ENCODE assay signal across 16 cellular contexts in the genomic region with DNA sequence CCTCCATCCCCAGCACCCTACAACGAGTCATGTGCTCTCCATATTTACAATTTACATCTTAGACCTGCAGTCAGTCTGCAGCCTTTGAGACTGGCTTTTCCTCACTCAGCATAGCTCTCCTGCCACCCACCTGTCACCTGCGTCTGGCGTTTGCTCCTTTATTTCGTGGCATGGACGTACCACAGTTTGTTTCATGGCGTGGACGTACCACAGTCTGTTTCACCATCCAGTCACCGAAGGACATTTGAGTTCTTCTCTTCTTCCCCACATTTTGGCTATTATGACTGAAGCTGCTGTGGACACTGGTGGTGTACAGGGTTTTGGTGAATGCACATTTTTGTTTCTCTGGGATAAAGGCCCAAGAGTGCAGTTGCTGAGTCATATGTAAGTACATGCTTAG.
A peak's percentile ranks its signal among the peaks of the same experiment; 100 is the strongest.
DNase-seq lines count a peak whose midpoint lies in the region; ATAC-seq, FAIRE-seq and TF ChIP-seq lines count a peak whose summit lies in the region.
"Had no signal": no experiment of that assay in that cellular context is flagged by ENCODE, and none has a peak within 500 bp of the region (broad histone marks: within the 10 kb centered on the region; RNA-seq: fewer than 3 reads in every experiment).

No MANE protein-coding gene starts in this region.

- WGBS in H1 (ENCODE audit: extremely low coverage in 1 of 2, insufficient coverage in 1 of 2, insufficient read length in 1 of 2, insufficient replicate concordance in 2 of 2, low coverage in 1 of 2, low lambda C conversion rate in 2 of 2, missing lambda C conversion rate in 1 of 2), 2 experiments = 93% methylated on average over 8 of the region's 8 CpGs; no CpG with 5 or more reads in 1 of the 2 experiments
- 96 to 98% methylated on average over 8 of the region's 8 CpGs for WGBS in aorta, 2 donors

- H2BK120ac ChIP-seq in H1 (replicated peaks; ENCODE audit: low read depth, low read length) = no peak overlapping the region

- intact Hi-C loops in CD14-positive monocyte (cut with micrococcal nuclease) (loop anchor here in 1 of 2 donors (10.0 kb wide), 1 partner anchor 107 kb away; no protein-coding TSS in a partner anchor), aorta (cut with DNase I) (no loop called here)

- H3K23me2 ChIP-seq in H1 (ENCODE audit: low read depth, low read length) = peaks cover 11% of the 10 kb centered on the region; the same call in 1 of the 2 replicates

- no peak overlapping the region for H3K27ac Mint-ChIP-seq in CD14-positive monocyte
- H3K27ac Mint-ChIP-seq: B cell; CD8-positive, alpha-beta memory T cell had no signal

- H3K9ac ChIP-seq in H1 (replicated peaks in 1 of 4; ENCODE audit: extremely low read depth in 1 of 4, low read depth in 3 of 4, low read length in 3 of 4) = no peak overlapping the region
- H3K9ac ChIP-seq: BLaER1 treated with 17β-estradiol and CSF1 and Interleukin-3, amounts not matched to agents 10 nM and 100 nM had no signal

- CTCF ChIA-PET in H1 (lab: Charles Lee; ENCODE audit: partially characterized antibody) = interaction anchor here (0.7 to 2.8 kb wide), 3 partner anchors 9 to 261 kb away, joined by 3 to 22 read pairs (median 3); no protein-coding TSS in a partner anchor

- TF ChIP-seq CTCF in CD14-positive monocyte (IDR thresholded peaks at IDR 0.05) (no peak), RWPE2 (IDR thresholded peaks at IDR 0.05; ENCODE audit: poor library complexity, severe bottlenecking) (no peak), H1 (IDR thresholded peaks at IDR 0.05; ENCODE audit: control extremely low read depth in 1 of 3, insufficient read depth in 1 of 3, low read depth in 1 of 3, low read length in 3 of 3) (no peak)

- no peaks in the 10 kb centered on the region for H3K4me1 Mint-ChIP-seq in CD14-positive monocyte
- H3K4me1 Mint-ChIP-seq: B cell; CD4-positive, CD25-positive, alpha-beta regulatory T cell; CD8-positive, alpha-beta memory T cell had no signal

- peaks cover 0 to 2% of the 10 kb centered on the region in 2 experiments for H4K20me1 ChIP-seq in H1 (replicated peaks in 1 of 2; ENCODE audit: control insufficient read depth in 1 of 2, insufficient read depth in 2 of 2, low read length in 2 of 2)

- no peak for TF ChIP-seq RAD21 in H1 (IDR thresholded peaks at IDR 0.05 in 1 of 2, conservative IDR thresholded peaks at IDR 0.05 in 1 of 2; ENCODE audit: low read depth in 2 of 2, low read length in 2 of 2)

- no peaks in the 10 kb centered on the region for H3K9me3 ChIP-seq in RWPE2 (ENCODE audit: severe bottlenecking)
- peaks cover 5 to 7% of the 10 kb centered on the region in 2 experiments for H3K9me3 ChIP-seq in H1 (ENCODE audit: insufficient read depth in 2 of 2, low read depth in 1 of 2, low read length in 1 of 2)
- H3K9me3 ChIP-seq in aorta (ENCODE audit: control insufficient read depth, low read length) = peaks cover 3% of the 10 kb centered on the region
- H3K9me3 ChIP-seq: HAP-1 had no signal

- TF ChIP-seq POLR2A in H1 (IDR thresholded peaks at IDR 0.05; ENCODE audit: control extremely low read depth in 1 of 2, low read depth in 2 of 2, low read length in 2 of 2) = no peak

- H3K27me3 ChIP-seq in RWPE2 (ENCODE audit: insufficient read depth, poor library complexity, severe bottlenecking) = peaks cover 45% of the 10 kb centered on the region
- 0 out of 7 replicates have a peak, but pooled peaks cover 0 to 2% (median 0%) of the 10 kb centered on the region in 4 experiments for H3K27me3 ChIP-seq in H1 (replicated peaks in 1 of 4; ENCODE audit: control insufficient read depth in 3 of 4, extremely low read depth in 1 of 4, insufficient read depth in 3 of 4, low read length in 3 of 4)
- H3K27me3 ChIP-seq in aorta (ENCODE audit: control insufficient read depth in 1 of 2, insufficient read depth in 2 of 2, low read length in 1 of 2) = no peaks in the 10 kb centered on the region
- H3K27me3 ChIP-seq: BLaER1 treated with 17β-estradiol and CSF1 and Interleukin-3, amounts not matched to agents 10 nM and 100 nM had no signal

- no peak overlapping the region for H2BK5ac ChIP-seq in H1 (ENCODE audit: low read depth, low read length)

- no peak overlapping the region for H4K91ac ChIP-seq in H1 (replicated peaks; ENCODE audit: insufficient read length, low read length)

- H3K79me2 ChIP-seq in H1 (ENCODE audit: control insufficient read depth in 1 of 2, insufficient read depth in 2 of 2, low read length in 2 of 2) = no peaks in the 10 kb centered on the region

- no peak overlapping the region for H3K14ac ChIP-seq in H1 (ENCODE audit: insufficient read length)

- TF ChIP-seq EP300 in H1 (IDR thresholded peaks at IDR 0.05; ENCODE audit: borderline replicate concordance in 1 of 2, low read depth in 2 of 2, low read length in 2 of 2) = no peak

- no peak for ATAC-seq in RWPE2 (ENCODE audit: low read depth)
- ATAC-seq in aorta (ENCODE audit: low FRiP score) = no peak
- no peak for ATAC-seq in HG03025 (IDR thresholded peaks at IDR 0.05; ENCODE audit: low FRiP score, unreplicated experiment)

- H3K36me3 Mint-ChIP-seq in CD14-positive monocyte = no peaks in the 10 kb centered on the region

- no peak overlapping the region for H3K4me3 ChIP-seq in RWPE2 (ENCODE audit: severe bottlenecking)
- no peak overlapping the region for H3K4me3 ChIP-seq in H1 (ENCODE audit: extremely low read depth in 1 of 4, insufficient read depth in 2 of 4, low read depth in 3 of 4, low read length in 4 of 4)
- H3K4me3 ChIP-seq in aorta (ENCODE audit: low read length in 2 of 2) = no peak overlapping the region
- H3K4me3 ChIP-seq: BLaER1 treated with 17β-estradiol and CSF1 and Interleukin-3, amounts not matched to agents 10 nM and 100 nM; HAP-1 had no signal

- FAIRE-seq in H1 (lab: Jason Lieb, UNC) = no peak
- FAIRE-seq: G401.6, GM12891 had no signal

- no peak overlapping the region for H2BK12ac ChIP-seq in H1 (ENCODE audit: low read depth, low read length)

- no peak overlapping the region for H2BK20ac ChIP-seq in H1 (ENCODE audit: low read length)

- no peak overlapping the region for H3K27ac ChIP-seq in RWPE2 (ENCODE audit: poor library complexity, severe bottlenecking)
- no peak overlapping the region for H3K27ac ChIP-seq in H1 (ENCODE audit: low read depth, low read length)
- H3K27ac ChIP-seq in aorta (ENCODE audit: low read depth in 1 of 2, low read length in 2 of 2) = no peak overlapping the region
- H3K27ac ChIP-seq: BLaER1 treated with 17β-estradiol and CSF1 and Interleukin-3, amounts not matched to agents 10 nM and 100 nM; HL-60 had no signal

- no peak overlapping the region for H3K4me2 ChIP-seq in H1 (ENCODE audit: insufficient read depth in 1 of 2, low read depth in 2 of 2, low read length in 2 of 2)
- H3K4me2 ChIP-seq: BLaER1 treated with 17β-estradiol and CSF1 and Interleukin-3, amounts not matched to agents 10 nM and 100 nM had no signal

- H2BK15ac ChIP-seq in H1 (ENCODE audit: low read length) = no peak overlapping the region

- H3K9me3 Mint-ChIP-seq in CD14-positive monocyte = peaks cover 2 to 7% (median 6%) of the 10 kb centered on the region in 7 donors

- H3K56ac ChIP-seq in H1 (replicated peaks; ENCODE audit: insufficient read length, low read depth, low read length) = no peak overlapping the region

- H3K4me1 ChIP-seq in RWPE2 (ENCODE audit: insufficient read depth, poor library complexity, severe bottlenecking) (no peaks in the 10 kb centered on the region), H1 (replicated peaks in 1 of 4; ENCODE audit: control insufficient read depth in 3 of 4, insufficient read depth in 4 of 4, low read length in 3 of 4) (no peaks in the 10 kb centered on the region), aorta (ENCODE audit: control insufficient read depth in 1 of 2, insufficient read depth in 2 of 2, low read length in 2 of 2) (no peaks in the 10 kb centered on the region)
- H3K4me1 ChIP-seq: BLaER1 treated with 17β-estradiol and CSF1 and Interleukin-3, amounts not matched to agents 10 nM and 100 nM; HAP-1 had no signal

- no peak overlapping the region for H3K4me3 Mint-ChIP-seq in CD14-positive monocyte
- H3K4me3 Mint-ChIP-seq: B cell; CD4-positive, CD25-positive, alpha-beta regulatory T cell; CD8-positive, alpha-beta memory T cell had no signal

- H3K36me3 ChIP-seq in RWPE2 (ENCODE audit: low read depth) = no peaks in the 10 kb centered on the region
- H3K36me3 ChIP-seq in H1 (ENCODE audit: control insufficient read depth in 2 of 4, insufficient read depth in 4 of 4, low read length in 3 of 4) = no peaks in the 10 kb centered on the region
- no peaks in the 10 kb centered on the region for H3K36me3 ChIP-seq in aorta (ENCODE audit: control insufficient read depth in 1 of 2, insufficient read depth in 2 of 2, low read length in 1 of 2)
- H3K36me3 ChIP-seq: HAP-1 had no signal

- no peak overlapping the region for H2AK5ac ChIP-seq in H1 (ENCODE audit: low read depth, low read length)

- H4K5ac ChIP-seq in H1 (ENCODE audit: insufficient read length, low read depth, low read length) = no peak overlapping the region

- H3K18ac ChIP-seq in H1 (ENCODE audit: extremely low read depth, low read length) = no peak overlapping the region

- no peak overlapping the region for H2AFZ ChIP-seq in H1 (ENCODE audit: low read length)

- no peaks in the 10 kb centered on the region for H3K79me1 ChIP-seq in H1 (ENCODE audit: low read depth, low read length)

- no peak overlapping the region for H4K8ac ChIP-seq in H1 (ENCODE audit: extremely low read depth, insufficient read depth, low read length)

- no peak overlapping the region for H3K4ac ChIP-seq in H1 (replicated peaks; ENCODE audit: insufficient read length, low read depth, low read length)

- no peak overlapping the region for H3K23ac ChIP-seq in H1 (ENCODE audit: insufficient read length)

- POLR2A ChIA-PET in H1 (lab: Charles Lee; ENCODE audit: partially characterized antibody) = no interaction called here

- DNase-seq in CD14-positive monocyte (ENCODE audit: low spot score) (peak; percentile 20), RWPE2 (ENCODE audit: low spot score) (peak; percentile 3), H1 (ENCODE audit: low read depth in 1 of 2, low spot score in 2 of 2) (no peak), aorta (peak; percentile 15 to 21), GM19238 (ENCODE audit: insufficient read length, low spot score) (no peak)
- DNase-seq: CD4-positive, CD25-positive, alpha-beta regulatory T cell; CD8-positive, alpha-beta memory T cell; COR-L47; GOT3 had no signal

- H3K27me3 Mint-ChIP-seq in CD14-positive monocyte (ENCODE audit: low read depth in 3 of 3) = peaks cover 2 to 7% (median 5%) of the 10 kb centered on the region in 3 donors
- H3K27me3 Mint-ChIP-seq: B cell; CD4-positive, CD25-positive, alpha-beta regulatory T cell had no signal

TF ChIP-seq in H1, 55 proteins besides CTCF, POLR2A, EP300 and RAD21:
- no peak for TF ChIP-seq JUND (IDR thresholded peaks at IDR 0.05; ENCODE audit: low read length)
- no peak for TF ChIP-seq SP1 (IDR thresholded peaks at IDR 0.05; ENCODE audit: low read depth, low read length)
- TF ChIP-seq CHD1 (IDR thresholded peaks at IDR 0.05; ENCODE audit: low read depth, low read length) = no peak
- no peak for TF ChIP-seq CREB1 (IDR thresholded peaks at IDR 0.05)
- TF ChIP-seq KDM1A (IDR thresholded peaks at IDR 0.05; ENCODE audit: borderline replicate concordance, low read length) = peak; percentile 47; the same call in 1 of the 2 replicates
- no peak for TF ChIP-seq GTF2F1 (IDR thresholded peaks at IDR 0.05; ENCODE audit: borderline replicate concordance, low read depth, low read length)

Comparison
In these comparisons a context has a peak if more than half of its experiments do, and no peak if none do; other contexts are left out.
1. DNase-seq: peak in CD14-positive monocyte (single experiment), RWPE2 (single experiment) and aorta (2 of 2); none in H1 (0 of 2) and GM19238 (single experiment).